8 cellular contexts compared by ENCODE assay signal in genomic region chrX:119729408-119730201, GRCh38. TPM values are rescaled to one million over a fixed set of nuclear protein-coding genes. Genes with fewer than 3 reads are reported as not detected.
DNase-seq lines count a peak whose midpoint lies in the region; ATAC-seq and TF ChIP-seq lines count a peak whose summit lies in the region.

No MANE protein-coding gene starts in this region.

- no peaks in the 10 kb centered on the region for H3K79me2 ChIP-seq in PC-9 (ENCODE audit: low read depth)

- intact Hi-C loops in PC-9 (cut with micrococcal nuclease; ENCODE audit: unreplicated experiment), result loop anchor here (1.0 to 2.0 kb wide), 4 partner anchors 37 to 213 kb away; partner anchors contain the start of gene SEPTIN6

- POLR2A ChIA-PET in PC-9 (lab: Charles Lee; ENCODE audit: unreplicated experiment), result interaction anchor here (0.6 kb wide), 1 partner anchor 122 kb away, joined by 4 read pairs; no protein-coding TSS in a partner anchor

- BruUV-seq in PC-9 (replicated peaks; lab: Mats Ljungman, UMichigan), result no TSS peak

- CTCF ChIA-PET in PC-9 (lab: Charles Lee), result interaction anchor here (0.5 to 2.5 kb wide), 7 partner anchors 16 to 251 kb away, joined by 3 to 26 read pairs (median 4); no protein-coding TSS in a partner anchor

- H3K4me1 ChIP-seq in PC-9 (replicated peaks; ENCODE audit: insufficient read depth), result no peaks in the 10 kb centered on the region

- no peak overlapping the region for H3K4me3 ChIP-seq in PC-9

- peak; percentile 78 for TF ChIP-seq CTCF in PC-9 (conservative IDR thresholded peaks at IDR 0.05)

- DNase-seq in GM03348 (ENCODE audit: low spot score) (peak; percentile 74), HS-5 (ENCODE audit: low read depth) (peak; percentile 13), PC-9 (peak; percentile 57 to 63), globus pallidus (ENCODE audit: low spot score) (peak; percentile 15), renal cortical epithelial cell (ENCODE audit: low read depth) (peak; percentile 62), mesenteric fat pad (ENCODE audit: low spot score) (no peak)
- peak; percentile 16 to 28 for DNase-seq in activated T-helper 1 cell treated with anti-CD3 and anti-CD28 coated beads, Interleukin-2, amount 50 U/mL, for 16 hours (ENCODE audit: low read depth in 1 of 2, low spot score in 1 of 2)

- no peaks in the 10 kb centered on the region for H3K27me3 ChIP-seq in PC-9 (ENCODE audit: insufficient read depth, low read depth)

- H4K20me1 ChIP-seq in PC-9 (ENCODE audit: insufficient read depth), result no peaks in the 10 kb centered on the region

- no peak overlapping the region for H2AFZ ChIP-seq in PC-9

- ATAC-seq in HG03469 (IDR thresholded peaks at IDR 0.05; ENCODE audit: unreplicated experiment), result no peak

- no peak overlapping the region for H3K27ac ChIP-seq in PC-9

- H3K36me3 ChIP-seq in PC-9 (ENCODE audit: low read depth), result no peaks in the 10 kb centered on the region

- H3K4me2 ChIP-seq in PC-9, result no peak overlapping the region

- no peaks in the 10 kb centered on the region for H3K9me3 ChIP-seq in PC-9 (ENCODE audit: insufficient read depth, low read depth)

- H3K9me2 ChIP-seq in PC-9 (ENCODE audit: insufficient read depth), result no peaks in the 10 kb centered on the region

- H3F3A ChIP-seq in PC-9 (ENCODE audit: insufficient read depth, low read depth), result 0 out of 2 replicates have a peak, but pooled peaks cover 3% of the 10 kb centered on the region

RNA-seq across cellular contexts. Expression of gene SOWAHD, which starts 28.8 kb away (rescaled TPM):
- total RNA-seq in PC-9 (2021) (1.4 and 2.8 TPM in 2 replicates), renal cortical epithelial cell (0.35 and 0.99 TPM in 2 replicates), mesenteric fat pad (0.71 TPM)

RNA-seq across cellular contexts. Expression of gene SEPTIN6, which starts 36.6 kb away (rescaled TPM):
- 32.8 and 43.7 TPM in 2 replicates for total RNA-seq in PC-9 (2021)
- 19.4 and 31.5 TPM in 2 replicates for total RNA-seq in renal cortical epithelial cell
- 16.1 TPM for total RNA-seq in mesenteric fat pad
